Comparison of ENCODE assay signal across 8 cellular contexts in the genomic region with DNA sequence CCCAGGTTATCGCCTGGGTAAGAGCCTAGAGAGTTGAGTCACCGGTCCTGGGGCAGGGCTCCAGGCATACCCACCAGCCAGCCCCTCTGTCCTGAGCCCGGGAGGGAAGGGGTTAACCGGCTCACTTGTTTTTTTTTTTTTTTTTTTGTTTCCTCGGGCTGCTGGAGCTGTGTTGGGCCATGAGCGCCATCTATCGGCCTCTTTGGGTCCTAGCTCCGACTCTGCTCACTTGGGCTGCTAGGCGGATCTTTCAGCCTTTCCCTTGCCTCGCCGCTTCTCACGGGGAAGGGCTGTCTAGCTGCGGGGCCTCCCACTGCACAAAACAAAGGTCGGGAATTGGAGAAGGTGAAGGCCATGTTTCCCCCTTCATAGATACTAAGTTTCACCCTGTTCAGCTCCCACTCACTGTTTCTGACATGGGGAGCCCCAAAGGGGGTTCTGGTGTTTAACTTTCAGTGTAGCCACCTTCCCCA. TPM values are rescaled to one million over a fixed set of nuclear protein-coding genes. Genes with fewer than 3 reads are reported as not detected.
DNase-seq lines count a peak whose midpoint lies in the region; ATAC-seq and TF ChIP-seq lines count a peak whose summit lies in the region.

No MANE protein-coding gene starts in this region.

- no peaks in the 10 kb centered on the region for H3K9me3 ChIP-seq in CD4-positive, CD25-positive, alpha-beta regulatory T cell (ENCODE audit: control insufficient read depth in 2 of 2, low read length in 2 of 2)
- H3K9me3 ChIP-seq in hepatocyte (ENCODE audit: low read depth) (no peaks in the 10 kb centered on the region), gastrocnemius medialis (no peaks in the 10 kb centered on the region)

- no peak overlapping the region for H3K27ac ChIP-seq in CD4-positive, CD25-positive, alpha-beta regulatory T cell (ENCODE audit: insufficient read depth, low read length, poor library complexity, severe bottlenecking)
- H3K27ac ChIP-seq in hepatocyte (no peak overlapping the region), gastrocnemius medialis (peak overlapping the region; percentile 52 to 75 (median 72))

- H3K4me3 Mint-ChIP-seq in CD4-positive, CD25-positive, alpha-beta regulatory T cell, result peak overlapping the region in 2 of 4 donors; percentile 80 to 82

- no peaks in the 10 kb centered on the region for H4K20me1 ChIP-seq in hepatocyte (ENCODE audit: insufficient read depth, poor library complexity, severe bottlenecking)

- in situ Hi-C loops in astrocyte of the cerebellum (cut with HindIII; ENCODE audit: low sequenced_read_pairs) (loop anchor here (25.0 kb wide), 1 partner anchor 429 kb away; a partner anchor contains a TSS), gastrocnemius medialis (cut with MboI; ENCODE audit: low sequenced_read_pairs in 4 of 4) (loop anchor here in 2 of 4 donors (5.0 to 10.0 kb wide), 2 partner anchors 159 to 167 kb away; a partner anchor contains a TSS)

- peak; percentile 92 for TF ChIP-seq CTCF in astrocyte of the cerebellum (IDR thresholded peaks at IDR 0.05; ENCODE audit: low read depth, low read length, missing control alignments)
- TF ChIP-seq CTCF in hepatocyte (IDR thresholded peaks at IDR 0.05; ENCODE audit: poor library complexity), result peak; percentile 78
- TF ChIP-seq CTCF in gastrocnemius medialis (IDR thresholded peaks at IDR 0.05 in 4 of 5, conservative IDR thresholded peaks at IDR 0.05 in 1 of 5), result peak; percentile 80 to 89 (median 82)

- H3K27me3 ChIP-seq in CD4-positive, CD25-positive, alpha-beta regulatory T cell (ENCODE audit: control insufficient read depth, insufficient read depth, low read length), result peaks cover 30% of the 10 kb centered on the region
- H3K27me3 ChIP-seq in hepatocyte (peaks cover 8% of the 10 kb centered on the region), gastrocnemius medialis (no peaks in the 10 kb centered on the region)

- WGBS in hepatocyte (ENCODE audit: low lambda C conversion rate, missing lambda C conversion rate), result 0% methylated on average over 14 of the region's 14 CpGs

- no peak overlapping the region for H3K4me2 ChIP-seq in hepatocyte

- H3K79me2 ChIP-seq in hepatocyte, result peaks cover 17% of the 10 kb centered on the region

- no peaks in the 10 kb centered on the region for H3K9me3 Mint-ChIP-seq in CD4-positive, CD25-positive, alpha-beta regulatory T cell

- TF ChIP-seq POLR2A in gastrocnemius medialis (IDR thresholded peaks at IDR 0.05), result no peak

- no peak overlapping the region for H3K4me3 ChIP-seq in CD4-positive, CD25-positive, alpha-beta regulatory T cell (ENCODE audit: low read depth, low read length)
- H3K4me3 ChIP-seq in astrocyte of the cerebellum (ENCODE audit: low read depth, low read length) (no peak overlapping the region), hepatocyte (no peak overlapping the region), gastrocnemius medialis (peak overlapping the region in 1 of 4 donors; percentile 10)

- H3K27me3 Mint-ChIP-seq in CD4-positive, CD25-positive, alpha-beta regulatory T cell, result peaks cover 72% of the 10 kb centered on the region

- H2AFZ ChIP-seq in hepatocyte, result no peak overlapping the region

- peaks cover 12 to 42% (median 26%) of the 10 kb centered on the region in 4 donors for H3K4me1 Mint-ChIP-seq in CD4-positive, CD25-positive, alpha-beta regulatory T cell

- H3K9me2 ChIP-seq in hepatocyte (replicated peaks; ENCODE audit: insufficient read depth), result no peaks in the 10 kb centered on the region

- DNase-seq in CD4-positive, CD25-positive, alpha-beta regulatory T cell, result peak; percentile 68 to 84 (median 81)
- DNase-seq in GOT3 (lab: John Stamatoyannopoulos, UW), result peak; percentile 8
- peak; percentile 46 for DNase-seq in NCI-H2029 treated with DMSO at 0.1 percent for 48 hours (lab: John Stamatoyannopoulos, UW)
- peak; percentile 99 for DNase-seq in T1000 (lab: John Stamatoyannopoulos, UW)
- DNase-seq in astrocyte of the cerebellum (ENCODE audit: low read depth), result peak; percentile 72
- peak; percentile 92 for DNase-seq in hepatocyte (ENCODE audit: low spot score)
- DNase-seq in gastrocnemius medialis, result peak; percentile 66 to 84

- H3K4me1 ChIP-seq in CD4-positive, CD25-positive, alpha-beta regulatory T cell (ENCODE audit: control insufficient read depth, insufficient read depth, low read length, poor library complexity, severe bottlenecking), result peaks cover 33% of the 10 kb centered on the region
- H3K4me1 ChIP-seq in hepatocyte (ENCODE audit: insufficient read depth) (peaks cover 16% of the 10 kb centered on the region), gastrocnemius medialis (peaks cover 26 to 38% of the 10 kb centered on the region in 2 donors)

- intact Hi-C loops in gastrocnemius medialis (cut with DNase I; ENCODE audit: low total_unique reads), result loop anchor here (1.0 kb wide), 2 partner anchors 159 to 182 kb away; no protein-coding TSS in a partner anchor

- no peak overlapping the region for H3K27ac Mint-ChIP-seq in CD4-positive, CD25-positive, alpha-beta regulatory T cell

- no peaks in the 10 kb centered on the region for H3K36me3 ChIP-seq in CD4-positive, CD25-positive, alpha-beta regulatory T cell (ENCODE audit: control insufficient read depth, insufficient read depth, low read length)
- no peaks in the 10 kb centered on the region for H3K36me3 ChIP-seq in hepatocyte (replicated peaks; ENCODE audit: insufficient read depth, low read depth)
- H3K36me3 ChIP-seq in gastrocnemius medialis, result no peaks in the 10 kb centered on the region

- H3K36me3 Mint-ChIP-seq in CD4-positive, CD25-positive, alpha-beta regulatory T cell, result no peaks in the 10 kb centered on the region

- peak; percentile 46 to 57 for ATAC-seq in CD4-positive, CD25-positive, alpha-beta regulatory T cell (ENCODE audit: low read depth in 2 of 2)
- ATAC-seq in gastrocnemius medialis (peak; percentile 67 to 76), GM19455 (IDR thresholded peaks at IDR 0.05; ENCODE audit: unreplicated experiment) (no peak)

RNA-seq across cellular contexts. Expression of a gene that starts 2.8 kb away (rescaled TPM):
- 13.0 TPM for total RNA-seq in CD4-positive, CD25-positive, alpha-beta regulatory T cell
- polyA plus RNA-seq in CD4-positive, CD25-positive, alpha-beta regulatory T cell, result 10 to 100 TPM; 24.5 to 38.1 (median 30.7) TPM
- total RNA-seq in hepatocyte, result 54.3 and 59.1 TPM in 2 replicates
- polyA plus RNA-seq in hepatocyte, result 70.3 and 77.9 TPM in 2 replicates
- total RNA-seq in gastrocnemius medialis, result 10 to 100 TPM; 25.3 to 51.8 (median 35.4) TPM

Comparison
In these comparisons a context has a peak if more than half of its experiments do, and no peak if none do; other contexts are left out.
1. DNase-seq: peak in every context shown above with its lines; median percentile 99 in T1000; 92 in hepatocyte; 81 in CD4-positive, CD25-positive, alpha-beta regulatory T cell; 75 in gastrocnemius medialis; 72 in astrocyte of the cerebellum; 46 in NCI-H2029 treated with DMSO at 0.1 percent for 48 hours; 8 in GOT3.
2. H3K27ac ChIP-seq: peak in gastrocnemius medialis (4 of 4); none in CD4-positive, CD25-positive, alpha-beta regulatory T cell (single experiment) and hepatocyte (single experiment).
3. Peak in every context shown above with its lines, with median percentiles within 50 percentile points of each other: CTCF ChIP-seq.